23 cellular contexts compared by ENCODE assay signal in genomic region chr11:46865340-46865739, GRCh38. TPM values are rescaled to one million over a fixed set of nuclear protein-coding genes. Genes with fewer than 3 reads are reported as not detected.
DNase-seq lines count a peak whose midpoint lies in the region; TF ChIP-seq lines count a peak whose summit lies in the region.
"Had no signal": no experiment of that assay in that cellular context is flagged by ENCODE, and none has a peak within 500 bp of the region (broad histone marks: within the 10 kb centered on the region; RNA-seq: fewer than 3 reads in every experiment).

No MANE protein-coding gene starts in this region.

- CTCF ChIA-PET in GM10248 (lab: Yijun Ruan, JAX), result interaction anchor here (0.8 to 3.1 kb wide), 6 partner anchors 10 to 297 kb away, joined by 3 to 16 read pairs (median 4); no protein-coding TSS in a partner anchor

- DNase-seq in COLO829 (ENCODE audit: low spot score) (peak; percentile 63), SK-MEL-5 (ENCODE audit: low read depth, low spot score) (peak; percentile 21), epithelial cell of esophagus (ENCODE audit: low read depth) (peak; percentile 7), osteoblast (ENCODE audit: insufficient read length, low spot score, missing footprints) (peak; percentile 88), NCI-H1092 (lab: John Stamatoyannopoulos, UW) (no peak), vagina (ENCODE audit: extremely low spot score in 2 of 2) (no peak), GM10248 (ENCODE audit: extremely low spot score) (no peak)
- no peak for DNase-seq in effector CD8-positive, alpha-beta T cell (lab: John Stamatoyannopoulos, UW)
- DNase-seq: activated CD4-positive, alpha-beta T cell treated with anti-CD3 and anti-CD28 coated beads, Interleukin-2, amount 10 ng/mL, durations not matched to agents 24 days and 14 days; activated CD8-positive, alpha-beta memory T cell treated with anti-CD3 and anti-CD28 coated beads, Interleukin-2, amount 50 U/mL, for 48 hours; activated gamma-delta T cell treated with Interleukin-2 at 50 U/mL for 16 hours; DMS 273 treated with DMSO at 0.1 percent for 48 hours; esophagus squamous epithelium; GOT3; KG1; left ventricle myocardium inferior; NCI-H1417; NCI-H774; stimulated activated CD4-positive, alpha-beta T cell treated with anti-CD3 and anti-CD28 coated beads, Interleukin-4, amount 100 ng/mL, for 24 hours had no signal

- no peaks in the 10 kb centered on the region for H4K20me1 ChIP-seq in osteoblast (ENCODE audit: insufficient read depth, low read length)
- H4K20me1 ChIP-seq: BLaER1 had no signal

- TF ChIP-seq POLR2A in vagina (IDR thresholded peaks at IDR 0.05), result no peak

- no peak overlapping the region for H3K4me3 ChIP-seq in epithelial cell of esophagus (ENCODE audit: low read length)
- H3K4me3 ChIP-seq in osteoblast (ENCODE audit: insufficient read depth, low read length), result no peak overlapping the region
- H3K4me3 ChIP-seq in vagina, result no peak overlapping the region
- H3K4me3 ChIP-seq: ascending aorta, BLaER1, esophagus squamous epithelium, left ventricle myocardium inferior, ovary, skin epidermis had no signal

- TF ChIP-seq CTCF in epithelial cell of esophagus (IDR thresholded peaks at IDR 0.05; ENCODE audit: insufficient read depth, low read depth, low read length, missing control alignments) (no peak), osteoblast (IDR thresholded peaks at IDR 0.05; ENCODE audit: extremely low read depth, low read depth, low read length) (no peak), vagina (IDR thresholded peaks at IDR 0.05) (no peak), GM10248 (IDR thresholded peaks at IDR 0.05; ENCODE audit: control extremely low read depth, extremely low read depth, low read depth, missing control alignments) (no peak)

- H3K27me3 ChIP-seq in osteoblast (ENCODE audit: insufficient read depth, low read length) (no peaks in the 10 kb centered on the region), vagina (no peaks in the 10 kb centered on the region)
- H3K27me3 ChIP-seq: ascending aorta, BLaER1, esophagus squamous epithelium, ovary had no signal

- peaks cover 7% of the 10 kb centered on the region for H3K4me1 ChIP-seq in osteoblast (ENCODE audit: insufficient read depth, low read length)
- no peaks in the 10 kb centered on the region for H3K4me1 ChIP-seq in vagina
- H3K4me1 ChIP-seq: ascending aorta, BLaER1, esophagus squamous epithelium, left ventricle myocardium inferior had no signal

- no peaks in the 10 kb centered on the region for H3K36me3 ChIP-seq in osteoblast (ENCODE audit: insufficient read depth, low read length)
- peaks cover 0 to 26% of the 10 kb centered on the region in 2 donors for H3K36me3 ChIP-seq in vagina
- H3K36me3 ChIP-seq: BLaER1, ovary had no signal

- POLR2A ChIA-PET in GM10248 (lab: Yijun Ruan, JAX), result no interaction called here

- in situ Hi-C loops in SK-MEL-5 (cut with HindIII; ENCODE audit: low pct_unique_long_range_greater_than_20kb, low sequenced_read_pairs), result no loop called here

- no peak overlapping the region for H2AFZ ChIP-seq in osteoblast (ENCODE audit: low read length)

- intact Hi-C loops in vagina (cut with DNase I), result no loop called here

- H3K4me2 ChIP-seq in osteoblast (ENCODE audit: insufficient read depth, low read length), result peak overlapping the region; percentile 24
- H3K4me2 ChIP-seq: BLaER1 had no signal

- H3K27ac ChIP-seq in osteoblast (ENCODE audit: low read depth, low read length) (no peak overlapping the region), vagina (no peak overlapping the region)
- H3K27ac ChIP-seq: ascending aorta, BLaER1, esophagus squamous epithelium, left ventricle myocardium inferior, skin epidermis had no signal

- no peaks in the 10 kb centered on the region for H3K9me3 ChIP-seq in osteoblast (ENCODE audit: low read depth, low read length)
- H3K9me3 ChIP-seq in vagina, result no peaks in the 10 kb centered on the region
- H3K9me3 ChIP-seq: ascending aorta, BLaER1, esophagus squamous epithelium, left ventricle myocardium inferior, ovary had no signal

- no peaks in the 10 kb centered on the region for H3K79me2 ChIP-seq in osteoblast (ENCODE audit: insufficient read depth, low read length)

RNA-seq across cellular contexts. Expression of gene CKAP5, which starts 19.3 kb away (rescaled TPM):
- total RNA-seq in SK-MEL-5 (2014; rRNA removed; shearing (Covaris generic)), result 45.8 and 57.4 TPM in 2 replicates
- 64.0 and 84.5 TPM in 2 replicates for polyA plus RNA-seq in SK-MEL-5 (2015; cell fraction: cytosol; rRNA removed)
- polyA plus RNA-seq in SK-MEL-5 (2015; cell fraction: nucleus; rRNA removed), result 71.7 and 72.2 TPM in 2 replicates
- total RNA-seq in osteoblast, result 52.7 and 56.5 TPM in 2 replicates
- total RNA-seq in vagina, result 32.9 TPM

RNA-seq across cellular contexts. Expression of gene LRP4, which starts 53.0 kb away (rescaled TPM):
- 7.2 and 7.8 TPM in 2 replicates for total RNA-seq in SK-MEL-5 (2014; rRNA removed; shearing (Covaris generic))
- polyA plus RNA-seq in SK-MEL-5 (2015; cell fraction: cytosol; rRNA removed), result 21.7 and 26.4 TPM in 2 replicates
- polyA plus RNA-seq in SK-MEL-5 (2015; cell fraction: nucleus; rRNA removed), result 34.6 and 46.8 TPM in 2 replicates
- total RNA-seq in osteoblast (1.5 and 2.2 TPM in 2 replicates), vagina (10.1 TPM)

Comparison
In these comparisons a context has a peak if more than half of its experiments do, and no peak if none do; other contexts are left out.
1. DNase-seq: peak in COLO829 (single experiment), SK-MEL-5 (single experiment), epithelial cell of esophagus (single experiment) and osteoblast (single experiment); none in effector CD8-positive, alpha-beta T cell (single experiment), NCI-H1092 (single experiment), vagina (0 of 2) and GM10248 (single experiment).